In genomic region chr2:234828382-234829073, GRCh38 we compare ENCODE assay signal across 18 cellular contexts.
"Had no signal": no experiment of that assay in that cellular context is flagged by ENCODE, and none has a peak within 500 bp of the region (broad histone marks: within the 10 kb centered on the region; RNA-seq: fewer than 3 reads in every experiment).

No MANE protein-coding gene starts in this region.

- H3K27ac ChIP-seq: epithelial cell of prostate, left lung, tibial artery, uterus had no signal

- H3K27me3 ChIP-seq: left lung, tibial artery, uterus had no signal

- DNase-seq: activated CD4-positive, alpha-beta memory T cell treated with anti-CD3 and anti-CD28 coated beads for 36 hours; activated CD4-positive, alpha-beta T cell treated with anti-CD3 and anti-CD28 coated beads for 48 hours; activated naive CD4-positive, alpha-beta T cell treated with Interleukin-2 at 50 U/mL for 16 hours; activated naive CD8-positive, alpha-beta T cell treated with anti-CD3 and anti-CD28 coated beads for 36 hours; activated T-cell treated with anti-CD3 and anti-CD28 coated beads, Interleukin-2, amount 50 U/mL, for 48 hours; amygdala; foreskin fibroblast; kidney glomerular epithelial cell; left lung; naive thymus-derived CD4-positive, alpha-beta T cell; posterior cingulate gyrus; retina; stimulated activated CD4-positive, alpha-beta T cell treated with anti-CD3 and anti-CD28 coated beads, Interleukin-4, amount 100 ng/mL, for 4 hours; substantia nigra; tibial artery; uterus had no signal

- ATAC-seq: left lung; naive thymus-derived CD4-positive, alpha-beta T cell had no signal

- H3K4me3 ChIP-seq: left lung, lung, tibial artery, uterus had no signal

- H3K36me3 ChIP-seq: left lung, tibial artery, uterus had no signal

- H3K4me1 ChIP-seq: uterus had no signal

- H3K9me3 ChIP-seq: left lung, tibial artery, uterus had no signal
